In genomic region chr16:29506308-29506707, GRCh38 we compare ENCODE assay signal across 8 cellular contexts. TPM values are rescaled to one million over a fixed set of nuclear protein-coding genes. Genes with fewer than 3 reads are reported as not detected.
DNase-seq lines count a peak whose midpoint lies in the region; ATAC-seq and TF ChIP-seq lines count a peak whose summit lies in the region.
"Not testable (repeated sequence)": the region's sequence is repeated elsewhere in the genome, so short reads cannot be mapped to it uniquely, and the experiment has no call there.

Gene NPIPB12, minus strand, starts transcription at chr16:29506408.

- not testable (repeated sequence) for H3K4me3 ChIP-seq in HCT116 (replicated peaks in 1 of 2; ENCODE audit: low read depth in 1 of 2, low read length in 2 of 2); heart left ventricle; prostate gland

- not testable (repeated sequence) for H3K36me3 Mint-ChIP-seq in WTC11; activated naive CD8-positive, alpha-beta T cell treated with anti-CD3 and anti-CD28 coated beads, Interleukin-2, amount 10 ng/mL, durations not matched to agents 7 days and 5 days; endothelial cell (ENCODE audit: low read depth, unreplicated experiment); type B pancreatic cell

- H3K9me3 ChIP-seq in HCT116 (ENCODE audit: control insufficient read depth in 1 of 2, insufficient read depth in 1 of 2, low read depth in 1 of 2, low read length in 2 of 2); heart left ventricle; prostate gland: not testable (repeated sequence)

- TF ChIP-seq CTCF in HCT116 (IDR thresholded peaks at IDR 0.05 in 2 of 3, conservative IDR thresholded peaks at IDR 0.05 in 1 of 3; ENCODE audit: borderline replicate concordance in 1 of 3, insufficient read depth in 1 of 3, low read depth in 2 of 3, low read length in 2 of 3); WTC11 (IDR thresholded peaks at IDR 0.05); endothelial cell (IDR thresholded peaks at IDR 0.05; ENCODE audit: unreplicated experiment); heart left ventricle (IDR thresholded peaks at IDR 0.05); prostate gland (IDR thresholded peaks at IDR 0.05); type B pancreatic cell (conservative IDR thresholded peaks at IDR 0.05): not testable (repeated sequence)

- not testable (repeated sequence) for H3K27ac ChIP-seq in HCT116 (ENCODE audit: low read depth, low read length); heart left ventricle; prostate gland

- not testable (repeated sequence) for H3K4me1 ChIP-seq in HCT116 (ENCODE audit: control insufficient read depth in 1 of 2, insufficient read depth in 2 of 2, low read length in 2 of 2); heart left ventricle; prostate gland (replicated peaks)

- RAD21 ChIA-PET in HCT116 (lab: Charles Lee; ENCODE audit: low non-redundant PET in 1 of 2, low total read pairs in 2 of 2, uncharacterized antibody in 2 of 2, unreplicated experiment in 2 of 2), result not testable (repeated sequence)

- BruUV-seq in HCT116 (replicated peaks; lab: Mats Ljungman, UMichigan), result not testable (repeated sequence)

- H2AFZ ChIP-seq in HCT116 (ENCODE audit: low read depth, low read length, poor library complexity, severe bottlenecking), result not testable (repeated sequence)

- not testable (repeated sequence) for H3K27me3 ChIP-seq in HCT116 (ENCODE audit: insufficient read depth, low read length); heart left ventricle; prostate gland (replicated peaks; ENCODE audit: insufficient read depth)

- not testable (repeated sequence) for H3K36me3 ChIP-seq in HCT116 (ENCODE audit: control insufficient read depth in 1 of 2, insufficient read depth in 2 of 2, low read length in 2 of 2); heart left ventricle; prostate gland

- POLR2A ChIA-PET in HCT116 (lab: Charles Lee); WTC11 (lab: Charles Lee); activated naive CD8-positive, alpha-beta T cell treated with anti-CD3 and anti-CD28 coated beads, Interleukin-2, amount 10 ng/mL, durations not matched to agents 7 days and 5 days (lab: Charles Lee): not testable (repeated sequence)

- H3K4me1 Mint-ChIP-seq in WTC11; activated naive CD8-positive, alpha-beta T cell treated with anti-CD3 and anti-CD28 coated beads, Interleukin-2, amount 10 ng/mL, durations not matched to agents 7 days and 5 days; endothelial cell (ENCODE audit: unreplicated experiment); type B pancreatic cell (ENCODE audit: unreplicated experiment): not testable (repeated sequence)

- not testable (repeated sequence) for H3K9me2 ChIP-seq in HCT116 (ENCODE audit: insufficient read depth)

- WGBS in heart left ventricle, 4 donors, result 93 to 98% methylated on average over 2 of the region's 6 CpGs; no CpG with 5 or more reads in 2 of the 4 donors
- WGBS in prostate gland, result no CpG with 5 or more reads among the region's 6 CpGs

- H4K20me1 ChIP-seq in HCT116 (ENCODE audit: insufficient read depth), result not testable (repeated sequence)

- H3K9ac ChIP-seq in HCT116 (ENCODE audit: low read length), result not testable (repeated sequence)

- H3K9me3 Mint-ChIP-seq in WTC11; activated naive CD8-positive, alpha-beta T cell treated with anti-CD3 and anti-CD28 coated beads, Interleukin-2, amount 10 ng/mL, durations not matched to agents 7 days and 5 days; endothelial cell (ENCODE audit: unreplicated experiment); type B pancreatic cell: not testable (repeated sequence)

- intact Hi-C loops in HCT116 (cut with micrococcal nuclease); heart left ventricle (cut with DNase I); prostate gland (cut with DNase I): not testable (repeated sequence)

- ATAC-seq in HCT116; WTC11; activated naive CD8-positive, alpha-beta T cell treated with anti-CD3 and anti-CD28 coated beads, Interleukin-2, amount 10 ng/mL, durations not matched to agents 7 days and 5 days (ENCODE audit: low read depth); heart left ventricle: not testable (repeated sequence)

- not testable (repeated sequence) for H3K79me2 ChIP-seq in HCT116 (ENCODE audit: insufficient read depth, low read length)

- not testable (repeated sequence) for H3K27ac Mint-ChIP-seq in WTC11; activated naive CD8-positive, alpha-beta T cell treated with anti-CD3 and anti-CD28 coated beads, Interleukin-2, amount 10 ng/mL, durations not matched to agents 7 days and 5 days; endothelial cell (ENCODE audit: unreplicated experiment); type B pancreatic cell

- H3K4me3 Mint-ChIP-seq in WTC11; activated naive CD8-positive, alpha-beta T cell treated with anti-CD3 and anti-CD28 coated beads, Interleukin-2, amount 10 ng/mL, durations not matched to agents 7 days and 5 days; endothelial cell (ENCODE audit: unreplicated experiment); type B pancreatic cell: not testable (repeated sequence)

- TF ChIP-seq RAD21 in HCT116 (IDR thresholded peaks at IDR 0.05; ENCODE audit: low read depth), result not testable (repeated sequence)

- not testable (repeated sequence) for DNase-seq in HCT116 (ENCODE audit: low read depth, low spot score); WTC11 (ENCODE audit: low spot score); activated naive CD8-positive, alpha-beta T cell treated with anti-CD3 and anti-CD28 coated beads, Interleukin-2, amount 10 ng/mL, durations not matched to agents 7 days and 5 days; endothelial cell (ENCODE audit: low spot score); heart left ventricle; lung microvascular endothelial cell (ENCODE audit: low read depth in 2 of 2); prostate gland (ENCODE audit: low spot score); type B pancreatic cell (ENCODE audit: extremely low spot score, unreplicated experiment)

- H3K27me3 Mint-ChIP-seq in WTC11 (ENCODE audit: low read depth); activated naive CD8-positive, alpha-beta T cell treated with anti-CD3 and anti-CD28 coated beads, Interleukin-2, amount 10 ng/mL, durations not matched to agents 7 days and 5 days; endothelial cell (ENCODE audit: unreplicated experiment); type B pancreatic cell: not testable (repeated sequence)

- not testable (repeated sequence) for TF ChIP-seq POLR2A in HCT116 (IDR thresholded peaks at IDR 0.05; ENCODE audit: borderline replicate concordance, extremely low read depth, insufficient read depth, insufficient read length); heart left ventricle (IDR thresholded peaks at IDR 0.05); prostate gland (IDR thresholded peaks at IDR 0.05)

- not testable (repeated sequence) for H3K4me2 ChIP-seq in HCT116 (ENCODE audit: low read length)

- CTCF ChIA-PET in HCT116 (lab: Charles Lee); WTC11 (lab: Charles Lee): not testable (repeated sequence)

RNA-seq across cellular contexts. Expression of gene NPIPB12, which starts in this region (rescaled TPM):
- 41.0 TPM for total RNA-seq in HCT116 (2021; ENCODE audit: unreplicated experiment)
- polyA plus RNA-seq in HCT116 (2012), result 28.3 and 36.5 TPM in 2 replicates
- total RNA-seq in WTC11 (2021), result 33.2 to 53.0 TPM (median 49.0 TPM) in 3 replicates
- total RNA-seq in activated naive CD8-positive, alpha-beta T cell treated with anti-CD3 and anti-CD28 coated beads, Interleukin-2, amount 10 ng/mL, durations not matched to agents 7 days and 5 days, result 100 to 1,000 TPM; 105 to 121 TPM
- 72.6 TPM for total RNA-seq in endothelial cell (ENCODE audit: unreplicated experiment)
- total RNA-seq in heart left ventricle, result 10 to 100 TPM in 7 of 9 donors, 1 to 10 TPM in 2; 4.6 to 59.6 (median 14.1) TPM
- 10 to 100 TPM in 1 of 2 donors, 1 to 10 TPM in 1; 9.0 to 41.9 TPM for polyA plus RNA-seq in heart left ventricle
- total RNA-seq in lung microvascular endothelial cell, result 4.6 and 12.3 TPM in 2 replicates
- 10 to 100 TPM; 45.7 to 87.3 TPM for total RNA-seq in prostate gland
- total RNA-seq in type B pancreatic cell (ENCODE audit: low replicate concordance), result 40.1 and 50.2 TPM in 2 replicates
